ENCODE assay signal across 1 cellular context in genomic region chr13:75402787-75403186, GRCh38.
TF ChIP-seq lines count a peak whose summit lies in the region.

No MANE protein-coding gene starts in this region.

TF ChIP-seq in HepG2, 621 proteins besides CTCF, POLR2A, EP300 and RAD21 (continued from another document and continues in another):
- TF ChIP-seq PRDM4 (CRISPR knock-in tag; IDR thresholded peaks at IDR 0.05; ENCODE audit: borderline replicate concordance) (no peak), RFX5 (IDR thresholded peaks at IDR 0.05; ENCODE audit: low read depth, low read length) (no peak), CEBPB (IDR thresholded peaks at IDR 0.05; ENCODE audit: borderline replicate concordance, low read depth, low read length) (no peak), ZNF709 (CRISPR knock-in tag; IDR thresholded peaks at IDR 0.05) (no peak), HOMEZ (CRISPR knock-in tag; IDR thresholded peaks at IDR 0.05; ENCODE audit: low read depth) (no peak), ZNF18 (CRISPR knock-in tag; IDR thresholded peaks at IDR 0.05; ENCODE audit: insufficient replicate concordance) (no peak), ZNF597 (CRISPR knock-in tag; IDR thresholded peaks at IDR 0.05) (no peak), SUZ12 (IDR thresholded peaks at IDR 0.05; ENCODE audit: low read depth, low read length) (no peak), ZNF280B (CRISPR knock-in tag; IDR thresholded peaks at IDR 0.05; ENCODE audit: borderline replicate concordance) (no peak), TRAFD1 (CRISPR knock-in tag; IDR thresholded peaks at IDR 0.05; ENCODE audit: borderline replicate concordance) (no peak), FOXP1 (IDR thresholded peaks at IDR 0.05) (no peak), FOXP1 (CRISPR knock-in tag; IDR thresholded peaks at IDR 0.05) (no peak), PHB2 (IDR thresholded peaks at IDR 0.05; ENCODE audit: partially characterized antibody) (no peak), ZNF557 (CRISPR knock-in tag; IDR thresholded peaks at IDR 0.05) (no peak), MIXL1 (CRISPR knock-in tag; IDR thresholded peaks at IDR 0.05) (peak; percentile 66; the same call in 1 of the 2 replicates), SIX1 (CRISPR knock-in tag; IDR thresholded peaks at IDR 0.05; ENCODE audit: borderline replicate concordance) (no peak), THYN1 (CRISPR knock-in tag; IDR thresholded peaks at IDR 0.05; ENCODE audit: borderline replicate concordance, low read depth) (no peak), ZNF749 (CRISPR knock-in tag; IDR thresholded peaks at IDR 0.05; ENCODE audit: borderline replicate concordance) (no peak), KLF9 (CRISPR knock-in tag; IDR thresholded peaks at IDR 0.05; ENCODE audit: low read depth) (no peak), SRSF4 (IDR thresholded peaks at IDR 0.05; ENCODE audit: low read depth, low read length, poor library complexity, severe bottlenecking) (no peak), PAX8 (CRISPR knock-in tag; IDR thresholded peaks at IDR 0.05; ENCODE audit: borderline replicate concordance) (no peak), ZNF574 (CRISPR knock-in tag; IDR thresholded peaks at IDR 0.05) (no peak), PTBP1 (IDR thresholded peaks at IDR 0.05; ENCODE audit: low read depth, low read length, poor library complexity, severe bottlenecking) (no peak), IKZF4 (CRISPR knock-in tag; IDR thresholded peaks at IDR 0.05; ENCODE audit: borderline replicate concordance, low read depth, not compliant biosample characterization) (no peak), SYNCRIP (IDR thresholded peaks at IDR 0.05; ENCODE audit: insufficient read depth, low read depth, low read length) (no peak), POLR2AphosphoS5 (IDR thresholded peaks at IDR 0.05; ENCODE audit: low read depth, low read length) (no peak), ZNF710 (CRISPR knock-in tag; IDR thresholded peaks at IDR 0.05; ENCODE audit: borderline replicate concordance) (no peak), ZNF713 (CRISPR knock-in tag; IDR thresholded peaks at IDR 0.05) (no peak), SP5 (CRISPR knock-in tag; IDR thresholded peaks at IDR 0.05; ENCODE audit: borderline replicate concordance, low read depth) (no peak), DRAP1 (CRISPR knock-in tag; IDR thresholded peaks at IDR 0.05) (no peak), ZBTB8A (CRISPR knock-in tag; IDR thresholded peaks at IDR 0.05; ENCODE audit: borderline replicate concordance, low read depth) (no peak), ZBTB38 (CRISPR knock-in tag; IDR thresholded peaks at IDR 0.05) (peak; percentile 41; the same call in 1 of the 2 replicates), ZNF414 (CRISPR knock-in tag; IDR thresholded peaks at IDR 0.05) (no peak), ZNF383 (CRISPR knock-in tag; IDR thresholded peaks at IDR 0.05; ENCODE audit: borderline replicate concordance) (no peak), ZNF362 (CRISPR knock-in tag; IDR thresholded peaks at IDR 0.05; ENCODE audit: borderline replicate concordance) (no peak), ZNF570 (CRISPR knock-in tag; IDR thresholded peaks at IDR 0.05; ENCODE audit: borderline replicate concordance) (no peak), ZNF772 (CRISPR knock-in tag; IDR thresholded peaks at IDR 0.05) (no peak), RCOR2 (CRISPR knock-in tag; IDR thresholded peaks at IDR 0.05) (no peak), HNF4A (CRISPR knock-in tag; IDR thresholded peaks at IDR 0.05) (peak; percentile 27; the same call in 1 of the 2 replicates), WIZ (CRISPR knock-in tag; IDR thresholded peaks at IDR 0.05) (no peak), IRX3 (CRISPR knock-in tag; IDR thresholded peaks at IDR 0.05; ENCODE audit: borderline replicate concordance, low read depth) (no peak), ZNF460 (CRISPR knock-in tag; IDR thresholded peaks at IDR 0.05; ENCODE audit: borderline replicate concordance) (no peak), ZNF264 (CRISPR knock-in tag; IDR thresholded peaks at IDR 0.05) (no peak), ZNF180 (CRISPR knock-in tag; IDR thresholded peaks at IDR 0.05; ENCODE audit: borderline replicate concordance, low read depth) (no peak), ZNF569 (CRISPR knock-in tag; IDR thresholded peaks at IDR 0.05; ENCODE audit: borderline replicate concordance) (no peak), ZNF33A (CRISPR knock-in tag; IDR thresholded peaks at IDR 0.05; ENCODE audit: borderline replicate concordance) (no peak), MLX (CRISPR knock-in tag; IDR thresholded peaks at IDR 0.05) (no peak)
